26 cellular contexts compared by ENCODE assay signal in the genomic region with DNA sequence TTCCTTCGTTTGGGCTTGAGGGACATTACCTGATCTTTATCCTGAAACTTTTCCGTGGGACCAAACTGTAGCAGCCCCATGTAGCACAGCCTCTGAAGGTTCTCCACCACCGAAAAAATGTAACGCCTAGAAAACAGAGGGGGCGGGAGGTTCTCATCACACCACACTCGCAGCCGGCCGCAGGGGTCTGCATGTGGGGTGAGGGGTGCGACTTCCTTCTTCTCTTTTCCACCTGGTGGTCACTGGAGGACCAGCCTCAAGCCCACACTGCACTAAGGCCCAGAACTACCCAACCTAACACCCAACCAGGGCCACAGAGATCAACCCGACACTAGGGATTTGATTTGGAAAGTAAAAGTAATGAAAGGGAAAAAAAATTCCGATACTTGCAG. TPM values are rescaled to one million over a fixed set of nuclear protein-coding genes. Genes with fewer than 3 reads are reported as not detected.
DNase-seq lines count a peak whose midpoint lies in the region; ATAC-seq and TF ChIP-seq lines count a peak whose summit lies in the region.
"Had no signal": no experiment of that assay in that cellular context is flagged by ENCODE, and none has a peak within 500 bp of the region (broad histone marks: within the 10 kb centered on the region; RNA-seq: fewer than 3 reads in every experiment).

No MANE protein-coding gene starts in this region.

- no peaks in the 10 kb centered on the region for H3K4me1 ChIP-seq in GM23338 (ENCODE audit: insufficient read depth)
- H3K4me1 ChIP-seq in SJSA1 (replicated peaks), result peaks cover 44% of the 10 kb centered on the region
- H3K4me1 ChIP-seq in spleen, result no peaks in the 10 kb centered on the region
- no peaks in the 10 kb centered on the region for H3K4me1 ChIP-seq in uterus
- H3K4me1 ChIP-seq: body of pancreas, sigmoid colon had no signal

- H3K9me3 ChIP-seq in SJSA1 (replicated peaks) (no peaks in the 10 kb centered on the region), spleen (no peaks in the 10 kb centered on the region), uterus (no peaks in the 10 kb centered on the region)
- H3K9me3 ChIP-seq: BLaER1 treated with 17β-estradiol and CSF1 and Interleukin-3, amounts not matched to agents 10 nM and 100 nM; body of pancreas; sigmoid colon; tibial nerve had no signal

- 87 to 95% (median 90%) methylated on average over 11 of the region's 11 CpGs for WGBS in spleen, 5 donors

- ATAC-seq in GM23338, result no peak; the same call in 2 of the 3 replicates
- ATAC-seq: activated T-cell treated with anti-CD3 and anti-CD28 coated beads, Interleukin-2, amount 50 U/mL, for 4 hours; K562 had no signal

- H3K9me3 Mint-ChIP-seq in GM23338 (no peaks in the 10 kb centered on the region), immature natural killer cell (no peaks in the 10 kb centered on the region)
- H3K9me3 Mint-ChIP-seq: activated T-cell treated with anti-CD3 and anti-CD28 coated beads, Interleukin-2, amount 50 U/mL, for 4 hours; naive B cell; T-helper 1 cell treated with Interleukin-12 subunit alpha and Interleukin-12 subunit beta and Interleukin-4 antibody, amounts not matched to agents 30 μg/mL and 1 μg/mL, for 36 hours had no signal

- no peaks in the 10 kb centered on the region for H3K9me2 ChIP-seq in GM23338 (ENCODE audit: insufficient read depth)

- no peak overlapping the region for H3K4me2 ChIP-seq in GM23338
- H3K4me2 ChIP-seq: BLaER1 treated with 17β-estradiol and CSF1 and Interleukin-3, amounts not matched to agents 10 nM and 100 nM had no signal

- TF ChIP-seq POLR2A in spleen (IDR thresholded peaks at IDR 0.05) (no peak), uterus (IDR thresholded peaks at IDR 0.05) (no peak)

- H3K27me3 ChIP-seq in GM23338 (ENCODE audit: insufficient read depth) (no peaks in the 10 kb centered on the region), SJSA1 (replicated peaks) (no peaks in the 10 kb centered on the region), spleen (replicated peaks in 1 of 7) (no peaks in the 10 kb centered on the region), uterus (no peaks in the 10 kb centered on the region)
- H3K27me3 ChIP-seq: BLaER1 treated with 17β-estradiol and CSF1 and Interleukin-3, amounts not matched to agents 10 nM and 100 nM; body of pancreas; dorsolateral prefrontal cortex; sigmoid colon; tibial nerve had no signal

- no peak overlapping the region for H3K4me3 Mint-ChIP-seq in GM23338
- peak overlapping the region; percentile 28 to 84 (median 76) for H3K4me3 Mint-ChIP-seq in immature natural killer cell
- H3K4me3 Mint-ChIP-seq: activated T-cell treated with anti-CD3 and anti-CD28 coated beads, Interleukin-2, amount 50 U/mL, for 4 hours; naive B cell; T-helper 1 cell treated with Interleukin-12 subunit alpha and Interleukin-12 subunit beta and Interleukin-4 antibody, amounts not matched to agents 30 μg/mL and 1 μg/mL, for 36 hours had no signal

- H4K20me1 ChIP-seq in GM23338 (replicated peaks; ENCODE audit: insufficient read depth), result no peaks in the 10 kb centered on the region; the same call in none of the 2 replicates

- no peak overlapping the region for H3K27ac Mint-ChIP-seq in GM23338
- peak overlapping the region; percentile 97 to 100 (median 99) for H3K27ac Mint-ChIP-seq in immature natural killer cell
- H3K27ac Mint-ChIP-seq: T-helper 1 cell treated with Interleukin-12 subunit alpha and Interleukin-12 subunit beta and Interleukin-4 antibody, amounts not matched to agents 30 μg/mL and 1 μg/mL, for 36 hours had no signal

- H3K36me3 Mint-ChIP-seq in GM23338 (ENCODE audit: low read depth) (peaks cover 83% of the 10 kb centered on the region), immature natural killer cell (peaks cover 25 to 52% (median 34%) of the 10 kb centered on the region in 3 donors)

- H3K4me1 Mint-ChIP-seq in GM23338, result no peaks in the 10 kb centered on the region
- H3K4me1 Mint-ChIP-seq in immature natural killer cell, result peaks cover 25 to 29% of the 10 kb centered on the region in 2 donors
- H3K4me1 Mint-ChIP-seq: naive B cell had no signal

- no peak overlapping the region for H2AFZ ChIP-seq in GM23338

- peak; percentile 6 for DNase-seq in GM23338 (ENCODE audit: low spot score)
- DNase-seq in SJSA1 (ENCODE audit: low read depth in 1 of 2, low spot score in 2 of 2), result no peak
- DNase-seq in immature natural killer cell, result peak; percentile 50 to 58 (median 57)
- peak; percentile 64 for DNase-seq in spleen
- no peak for DNase-seq in anterior cingulate cortex (lab: John Stamatoyannopoulos, UW)
- no peak for DNase-seq in uterus
- no peak for DNase-seq in GM13977 (ENCODE audit: low spot score)
- DNase-seq: activated naive CD4-positive, alpha-beta T cell; activated T-cell treated with anti-CD3 and anti-CD28 coated beads, Interleukin-2, amount 50 U/mL, for 4 hours; body of pancreas; COR-L47; DMS53; dorsolateral prefrontal cortex; midbrain; naive B cell; NCI-H1048; NCI-H446 treated with DMSO at 0.1 percent for 48 hours; sigmoid colon; stimulated activated CD4-positive, alpha-beta T cell treated with anti-CD3 and anti-CD28 coated beads, Interleukin-4, amount 100 ng/mL, for 1 hour had no signal

- no peaks in the 10 kb centered on the region for H3K79me2 ChIP-seq in GM23338 (replicated peaks; ENCODE audit: insufficient read depth)

- H3K27me3 Mint-ChIP-seq in GM23338 (ENCODE audit: insufficient read depth, low read depth, poor library complexity) (peaks cover 4% of the 10 kb centered on the region), immature natural killer cell (ENCODE audit: low read depth in 3 of 3) (peaks cover 3 to 14% (median 6%) of the 10 kb centered on the region in 3 donors)
- H3K27me3 Mint-ChIP-seq: naive B cell, progenitor cell of endocrine pancreas had no signal

- no peak overlapping the region for H3K4me3 ChIP-seq in GM23338
- no peak overlapping the region for H3K4me3 ChIP-seq in SJSA1
- H3K4me3 ChIP-seq in spleen, result no peak overlapping the region
- no peak overlapping the region for H3K4me3 ChIP-seq in uterus
- H3K4me3 ChIP-seq: BLaER1 treated with 17β-estradiol and CSF1 and Interleukin-3, amounts not matched to agents 10 nM and 100 nM; body of pancreas; dorsolateral prefrontal cortex; K562; sigmoid colon; SK-N-MC; tibial nerve had no signal

- intact Hi-C loops in spleen (cut with DNase I; ENCODE audit: low total_unique reads), result no loop called here
- intact Hi-C loops in uterus (cut with DNase I; ENCODE audit: low total_unique reads), result no loop called here

- TF ChIP-seq CTCF in GM23338 (conservative IDR thresholded peaks at IDR 0.05; ENCODE audit: low read depth in 2 of 2) (no peak), spleen (IDR thresholded peaks at IDR 0.05 in 8 of 11, conservative IDR thresholded peaks at IDR 0.05 in 3 of 11) (no peak), uterus (IDR thresholded peaks at IDR 0.05) (no peak), GM13977 (IDR thresholded peaks at IDR 0.05; ENCODE audit: extremely low read depth, insufficient read depth, missing control alignments) (no peak)

- H3K27ac ChIP-seq in GM23338 (ENCODE audit: low read depth) (no peak overlapping the region), SJSA1 (peak overlapping the region; percentile 68), spleen (peak overlapping the region in 5 of 8 donors; percentile 33 to 78 (median 52)), uterus (no peak overlapping the region)
- H3K27ac ChIP-seq: BLaER1 treated with 17β-estradiol and CSF1 and Interleukin-3, amounts not matched to agents 10 nM and 100 nM; RWPE1; sigmoid colon; SK-N-MC; tibial nerve had no signal

- in situ Hi-C loops in GM13977 (cut with MboI; ENCODE audit: low pct_unique_long_range_greater_than_20kb, low sequenced_read_pairs, unreplicated experiment), result no loop called here

- H3K36me3 ChIP-seq in GM23338 (ENCODE audit: insufficient read depth) (peaks cover 29% of the 10 kb centered on the region), SJSA1 (peaks cover 94% of the 10 kb centered on the region), spleen (peaks cover 0 to 100% (median 98%) of the 10 kb centered on the region in 6 donors), uterus (no peaks in the 10 kb centered on the region)

- H3F3A ChIP-seq in GM23338 (replicated peaks; ENCODE audit: low read depth), result no peaks in the 10 kb centered on the region

TF ChIP-seq in GM23338, 12 proteins besides CTCF, POLR2A, EP300 and RAD21 (continues in another document):
- no peak for TF ChIP-seq ZNF331 (CRISPR knock-in tag; IDR thresholded peaks at IDR 0.05; ENCODE audit: low read depth)

RNA-seq across cellular contexts. Expression of gene GTF3C1, which starts 57.1 kb away (rescaled TPM):
- 138 and 141 TPM in 2 replicates for total RNA-seq in GM23338 (2014; rRNA removed; shearing (Covaris generic))
- polyA plus RNA-seq in GM23338 (2016; fragmentation: Nextera tagmentation; extraction: Ambion mirVana), result 78.5 and 90.6 TPM in 2 replicates
- total RNA-seq in SJSA1 (2014; rRNA removed; shearing (Covaris generic)), result 92.4 and 92.8 TPM in 2 replicates
- 100 to 1,000 TPM in 1 of 3 donors, 10 to 100 TPM in 2; 73.7 to 107 (median 97.6) TPM for polyA plus RNA-seq in immature natural killer cell
- total RNA-seq in spleen, result 10 to 100 TPM; 46.6 to 68.6 (median 59.6) TPM
- polyA plus RNA-seq in spleen, result 10 to 100 TPM; 28.8 to 49.9 (median 48.9) TPM
- 100 to 1,000 TPM in 1 of 4 donors, 10 to 100 TPM in 3; 73.2 to 247 (median 85.3) TPM for total RNA-seq in uterus

RNA-seq across cellular contexts. Expression of gene KATNIP, which starts 57.4 kb away (rescaled TPM):
- total RNA-seq in GM23338 (2014; rRNA removed; shearing (Covaris generic)), result 6.6 and 11.8 TPM in 2 replicates
- polyA plus RNA-seq in GM23338 (2016; fragmentation: Nextera tagmentation; extraction: Ambion mirVana) (7.0 and 8.6 TPM in 2 replicates), immature natural killer cell (1 to 10 TPM in 2 of 3 donors, not detected in 1; 1.7 to 7.2 TPM), spleen (1 to 10 TPM; 3.8 to 6.5 (median 3.9) TPM)
- 8.2 and 11.2 TPM in 2 replicates for total RNA-seq in SJSA1 (2014; rRNA removed; shearing (Covaris generic))
- total RNA-seq in spleen (10 to 100 TPM; 24.8 to 40.7 (median 32.7) TPM), uterus (10 to 100 TPM; 12.1 to 42.6 (median 23.7) TPM)

Comparison
In these comparisons a context has a peak if more than half of its experiments do, and no peak if none do; other contexts are left out.
1. DNase-seq: peak in GM23338 (single experiment), immature natural killer cell (3 of 3) and spleen (single experiment); none in SJSA1 (0 of 2), anterior cingulate cortex (0 of 58), uterus (0 of 2) and GM13977 (single experiment).
2. H3K27ac ChIP-seq: peak in SJSA1 (single experiment) and spleen (5 of 8); none in GM23338 (single experiment) and uterus (0 of 2).